Comparison of ENCODE assay signal across 1 cellular context in genomic region chr1:235725493-235725892, GRCh38.
TF ChIP-seq lines count a peak whose summit lies in the region.

No MANE protein-coding gene starts in this region.

TF ChIP-seq in IMR-90, 13 proteins besides CTCF, POLR2A, EP300 and RAD21:
- TF ChIP-seq, protein P1, sequence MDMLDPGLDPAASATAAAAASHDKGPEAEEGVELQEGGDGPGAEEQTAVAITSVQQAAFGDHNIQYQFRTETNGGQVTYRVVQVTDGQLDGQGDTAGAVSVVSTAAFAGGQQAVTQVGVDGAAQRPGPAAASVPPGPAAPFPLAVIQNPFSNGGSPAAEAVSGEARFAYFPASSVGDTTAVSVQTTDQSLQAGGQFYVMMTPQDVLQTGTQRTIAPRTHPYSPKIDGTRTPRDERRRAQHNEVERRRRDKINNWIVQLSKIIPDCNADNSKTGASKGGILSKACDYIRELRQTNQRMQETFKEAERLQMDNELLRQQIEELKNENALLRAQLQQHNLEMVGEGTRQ (IDR thresholded peaks at IDR 0.05; ENCODE audit: low read depth, low read length): no peak
- TF ChIP-seq MAZ (IDR thresholded peaks at IDR 0.05; ENCODE audit: borderline replicate concordance, low read depth, low read length): no peak
- no peak for TF ChIP-seq CHD1 (IDR thresholded peaks at IDR 0.05; ENCODE audit: low read depth, low read length)
- no peak for TF ChIP-seq MAFK (IDR thresholded peaks at IDR 0.05; ENCODE audit: low read depth, low read length)
- no peak for TF ChIP-seq RCOR1 (IDR thresholded peaks at IDR 0.05; ENCODE audit: insufficient replicate concordance, low read length)
- TF ChIP-seq, protein P2, sequence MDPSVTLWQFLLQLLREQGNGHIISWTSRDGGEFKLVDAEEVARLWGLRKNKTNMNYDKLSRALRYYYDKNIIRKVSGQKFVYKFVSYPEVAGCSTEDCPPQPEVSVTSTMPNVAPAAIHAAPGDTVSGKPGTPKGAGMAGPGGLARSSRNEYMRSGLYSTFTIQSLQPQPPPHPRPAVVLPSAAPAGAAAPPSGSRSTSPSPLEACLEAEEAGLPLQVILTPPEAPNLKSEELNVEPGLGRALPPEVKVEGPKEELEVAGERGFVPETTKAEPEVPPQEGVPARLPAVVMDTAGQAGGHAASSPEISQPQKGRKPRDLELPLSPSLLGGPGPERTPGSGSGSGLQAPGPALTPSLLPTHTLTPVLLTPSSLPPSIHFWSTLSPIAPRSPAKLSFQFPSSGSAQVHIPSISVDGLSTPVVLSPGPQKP (IDR thresholded peaks at IDR 0.05; ENCODE audit: borderline replicate concordance, low read depth, low read length): no peak
